In genomic region chr12:89384050-89384749, GRCh38 we compare ENCODE assay signal across 8 cellular contexts. TPM values are rescaled to one million over a fixed set of nuclear protein-coding genes. Genes with fewer than 3 reads are reported as not detected.
DNase-seq lines count a peak whose midpoint lies in the region; ATAC-seq and TF ChIP-seq lines count a peak whose summit lies in the region.

No MANE protein-coding gene starts in this region.

- peak; percentile 33 for DNase-seq in A172 (ENCODE audit: low spot score)
- peak; percentile 77 for DNase-seq in M059J (ENCODE audit: low read depth)
- peak in 54 of 61 donors; percentile 4 to 96 (median 64) for DNase-seq in caudate nucleus (lab: John Stamatoyannopoulos, UW)
- DNase-seq in lower lobe of right lung: peak; percentile 56
- DNase-seq in aorta: peak in 1 of 2 donors; percentile 54
- no peak for DNase-seq in NCI-H524 treated with DMSO at 0.1 percent for 48 hours (lab: John Stamatoyannopoulos, UW)
- DNase-seq in activated CD4-positive, alpha-beta T cell treated with anti-CD3 and anti-CD28 coated beads for 4 hours: no peak
- DNase-seq in mesenteric fat pad (ENCODE audit: low spot score): no peak

- no peak overlapping the region for H3K4me3 ChIP-seq in lower lobe of right lung
- no peak overlapping the region for H3K4me3 ChIP-seq in aorta (ENCODE audit: low read length in 2 of 2)

- H3K27me3 ChIP-seq in lower lobe of right lung (ENCODE audit: low read depth) (no peaks in the 10 kb centered on the region), aorta (ENCODE audit: control insufficient read depth in 1 of 2, insufficient read depth in 2 of 2, low read length in 1 of 2) (no peaks in the 10 kb centered on the region)

- intact Hi-C loops in lower lobe of right lung (cut with DNase I): no loop called here
- intact Hi-C loops in aorta (cut with DNase I): no loop called here

- H3K27ac ChIP-seq in caudate nucleus (ENCODE audit: low read depth, low read length) (no peak overlapping the region), lower lobe of right lung (peak overlapping the region; percentile 76), aorta (ENCODE audit: low read depth in 1 of 2, low read length in 2 of 2) (peak overlapping the region; percentile 57 to 95)

- no peak for TF ChIP-seq CTCF in lower lobe of right lung (IDR thresholded peaks at IDR 0.05)

- ATAC-seq in lower lobe of right lung: peak; percentile 72 to 80
- peak; percentile 81 for ATAC-seq in aorta (ENCODE audit: low FRiP score)

- H3K36me3 ChIP-seq in lower lobe of right lung: no peaks in the 10 kb centered on the region
- no peaks in the 10 kb centered on the region for H3K36me3 ChIP-seq in aorta (ENCODE audit: control insufficient read depth in 1 of 2, insufficient read depth in 2 of 2, low read length in 1 of 2)

- 2 to 4% methylated on average over 8 of the region's 8 CpGs for WGBS in aorta, 2 donors

- H3K4me1 ChIP-seq in lower lobe of right lung (peaks cover 50% of the 10 kb centered on the region), aorta (ENCODE audit: control insufficient read depth in 1 of 2, insufficient read depth in 2 of 2, low read length in 2 of 2) (peaks cover 3 to 7% of the 10 kb centered on the region in 2 donors)

- no peaks in the 10 kb centered on the region for H3K9me3 ChIP-seq in lower lobe of right lung
- no peaks in the 10 kb centered on the region for H3K9me3 ChIP-seq in aorta (ENCODE audit: control insufficient read depth, low read length)

RNA-seq across cellular contexts. Expression of gene DUSP6, which starts 31.9 kb away (rescaled TPM):
- 8.1 and 9.4 TPM in 2 replicates for total RNA-seq in A172 (2014; rRNA removed; shearing (Covaris generic))
- total RNA-seq in M059J (2014; rRNA removed; shearing (Covaris generic)): 14.6 and 24.0 TPM in 2 replicates
- total RNA-seq in lower lobe of right lung: 196 TPM
- 10 to 100 TPM; 94.6 to 96.8 TPM for total RNA-seq in aorta
- 10 to 100 TPM; 19.8 to 33.4 TPM for polyA plus RNA-seq in aorta
- total RNA-seq in mesenteric fat pad: 153 TPM

Comparison
In these comparisons a context has a peak if more than half of its experiments do, and no peak if none do; other contexts are left out.
1. DNase-seq: peak in A172 (single experiment), M059J (single experiment), caudate nucleus (54 of 61) and lower lobe of right lung (single experiment); none in NCI-H524 treated with DMSO at 0.1 percent for 48 hours (single experiment), activated CD4-positive, alpha-beta T cell treated with anti-CD3 and anti-CD28 coated beads for 4 hours (0 of 2) and mesenteric fat pad (single experiment).